In the genomic region with DNA sequence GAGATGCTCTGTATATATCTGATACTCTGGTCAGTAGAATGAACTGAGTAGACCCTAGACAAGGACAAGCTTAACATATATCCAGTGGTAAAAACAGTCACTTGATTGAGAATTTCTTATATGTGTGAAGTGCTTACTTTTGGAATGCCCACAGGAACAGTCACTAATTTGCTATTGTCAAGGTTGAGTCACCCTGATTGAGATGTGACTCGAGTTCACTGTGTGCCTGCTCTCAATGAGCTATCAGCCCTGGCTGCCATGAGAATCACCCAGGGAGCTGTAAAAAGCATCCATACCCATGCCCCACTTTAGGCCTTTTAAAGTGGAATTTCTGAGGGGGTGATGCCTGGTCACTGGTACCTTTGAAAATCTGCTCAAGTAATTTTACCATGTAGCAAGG, we compare ENCODE assay signal across 21 cellular contexts.
"Had no signal": no experiment of that assay in that cellular context is flagged by ENCODE, and none has a peak within 500 bp of the region (broad histone marks: within the 10 kb centered on the region; RNA-seq: fewer than 3 reads in every experiment).

No MANE protein-coding gene starts in this region.

- FAIRE-seq: HepG2, RCC 7860 had no signal

- ATAC-seq: HepG2 had no signal

- H3K9ac ChIP-seq: SK-N-SH had no signal

- H3K4me2 ChIP-seq: SK-N-SH had no signal

- H3K9me3 ChIP-seq: SK-N-SH had no signal

- DNase-seq: IMR-90, Kasumi-1, KG1, MM.1S, NCI-H1092 treated with DMSO at 0.1 percent for 48 hours, NCI-H1436, NCI-H187, NCI-H2029, NCI-H2081 treated with DMSO at 0.1 percent for 48 hours, NCI-H2171, NCI-H226, NCI-H446, NCI-H510A, NCI-H524 treated with DMSO at 0.1 percent for 48 hours, NCI-H69, NCI-H774, SHP77, SK-N-SH had no signal

- H3K9me2 ChIP-seq: SK-N-SH had no signal

- H3K27ac ChIP-seq: RWPE1 had no signal
